ENCODE assay signal across 16 cellular contexts in genomic region chr19:38615007-38615581, GRCh38. TPM values are rescaled to one million over a fixed set of nuclear protein-coding genes. Genes with fewer than 3 reads are reported as not detected.
DNase-seq lines count a peak whose midpoint lies in the region; ATAC-seq, FAIRE-seq and TF ChIP-seq lines count a peak whose summit lies in the region.
"Had no signal": no experiment of that assay in that cellular context is flagged by ENCODE, and none has a peak within 500 bp of the region (broad histone marks: within the 10 kb centered on the region; RNA-seq: fewer than 3 reads in every experiment).

No MANE protein-coding gene starts in this region.

- FAIRE-seq in HepG2 (lab: Jason Lieb, UNC): no peak
- FAIRE-seq: endothelial cell of umbilical vein had no signal

- DNase-seq in HepG2 (ENCODE audit: low spot score) (no peak), right lobe of liver (no peak), T-helper 17 cell (no peak), glutamatergic neuron (no peak), esophagus squamous epithelium (lab: John Stamatoyannopoulos, UW) (no peak)
- DNase-seq: activated CD4-positive, alpha-beta T cell treated with anti-CD3 and anti-CD28 coated beads for 1 hour; DMS53; mesenchymal stem cell; NCI-H1694 treated with DMSO at 0.1 percent for 48 hours; ovary; PC-3 had no signal

- H3K9me3 ChIP-seq in HepG2 (ENCODE audit: low read length): no peaks in the 10 kb centered on the region
- no peaks in the 10 kb centered on the region for H3K9me3 ChIP-seq in right lobe of liver
- H3K9me3 ChIP-seq in T-helper 17 cell (ENCODE audit: control insufficient read depth, low read length, poor library complexity, severe bottlenecking): no peaks in the 10 kb centered on the region
- no peaks in the 10 kb centered on the region for H3K9me3 ChIP-seq in esophagus squamous epithelium
- H3K9me3 ChIP-seq: gastroesophageal sphincter, ovary had no signal

- H3K36me3 ChIP-seq in HepG2 (replicated peaks in 1 of 2; ENCODE audit: control insufficient read depth in 1 of 2, insufficient read depth in 2 of 2, low read length in 2 of 2) (no peaks in the 10 kb centered on the region), right lobe of liver (no peaks in the 10 kb centered on the region), esophagus squamous epithelium (peaks cover 0 to 3% (median 0%) of the 10 kb centered on the region in 3 donors)
- H3K36me3 ChIP-seq: ovary had no signal

- H3K9me3 Mint-ChIP-seq in glutamatergic neuron (ENCODE audit: unreplicated experiment): peaks cover 8% of the 10 kb centered on the region

- TF ChIP-seq EP300 in HepG2 (IDR thresholded peaks at IDR 0.05; ENCODE audit: low read depth in 2 of 2, low read length in 2 of 2): no peak
- TF ChIP-seq EP300 in HepG2 (CRISPR knock-in tag; IDR thresholded peaks at IDR 0.05; ENCODE audit: borderline replicate concordance): no peak

- H3K4me3 ChIP-seq in HepG2 (replicated peaks in 1 of 3; ENCODE audit: insufficient read depth in 1 of 3, low read depth in 2 of 3, low read length in 3 of 3) (no peak overlapping the region), right lobe of liver (no peak overlapping the region), esophagus squamous epithelium (no peak overlapping the region)
- H3K4me3 ChIP-seq: gastroesophageal sphincter, ovary had no signal

- no TSS peak for BruUV-seq in HepG2 (replicated peaks; lab: Mats Ljungman, UMichigan)

- H3K27ac Mint-ChIP-seq in T-helper 17 cell: peak overlapping the region; percentile 99
- H3K27ac Mint-ChIP-seq in glutamatergic neuron (ENCODE audit: unreplicated experiment): no peak overlapping the region

- no peaks in the 10 kb centered on the region; a peak in 2 of 5 replicates for H3K27me3 ChIP-seq in HepG2 (ENCODE audit: control insufficient read depth in 1 of 2, insufficient read depth in 2 of 2, low read length in 2 of 2)
- no peaks in the 10 kb centered on the region for H3K27me3 ChIP-seq in right lobe of liver
- H3K27me3 ChIP-seq in esophagus squamous epithelium: no peaks in the 10 kb centered on the region
- H3K27me3 ChIP-seq: gastroesophageal sphincter, ovary had no signal

- peaks cover 19% of the 10 kb centered on the region for H3K36me3 Mint-ChIP-seq in T-helper 17 cell (ENCODE audit: low read depth)
- H3K36me3 Mint-ChIP-seq in glutamatergic neuron (ENCODE audit: unreplicated experiment): no peaks in the 10 kb centered on the region

- peaks cover 12% of the 10 kb centered on the region for H3K79me2 ChIP-seq in HepG2 (ENCODE audit: insufficient read depth, low read length)

- TF ChIP-seq POLR2A in HepG2 (IDR thresholded peaks at IDR 0.05; ENCODE audit: insufficient read depth in 1 of 2, low read depth in 2 of 2, low read length in 2 of 2) (no peak), right lobe of liver (IDR thresholded peaks at IDR 0.05) (no peak), esophagus squamous epithelium (IDR thresholded peaks at IDR 0.05) (no peak)

- H3K9ac ChIP-seq in HepG2 (ENCODE audit: insufficient read depth, low read depth, low read length): no peak overlapping the region

- H3K4me1 Mint-ChIP-seq in T-helper 17 cell (peaks cover 50% of the 10 kb centered on the region), glutamatergic neuron (ENCODE audit: low read depth, unreplicated experiment) (peaks cover 4% of the 10 kb centered on the region)

- intact Hi-C loops in HepG2 (cut with micrococcal nuclease; ENCODE audit: unreplicated experiment) (no loop called here), right lobe of liver (cut with DNase I) (no loop called here), esophagus squamous epithelium (cut with DNase I) (no loop called here)

- TF ChIP-seq RAD21 in HepG2 (CRISPR knock-in tag; IDR thresholded peaks at IDR 0.05): no peak

- TF ChIP-seq CTCF in HepG2 (CRISPR knock-in tag; IDR thresholded peaks at IDR 0.05) (no peak), right lobe of liver (IDR thresholded peaks at IDR 0.05) (no peak), glutamatergic neuron (IDR thresholded peaks at IDR 0.05; ENCODE audit: partially characterized antibody, unreplicated experiment) (no peak), esophagus squamous epithelium (IDR thresholded peaks at IDR 0.05) (no peak)

- H3K4me1 ChIP-seq in HepG2 (ENCODE audit: insufficient read depth, low read length) (peaks cover 35% of the 10 kb centered on the region), right lobe of liver (peaks cover 0 to 11% (median 3%) of the 10 kb centered on the region in 4 donors), esophagus squamous epithelium (peaks cover 14 to 19% (median 16%) of the 10 kb centered on the region in 3 donors)

- POLR2A ChIA-PET in HepG2 (lab: Yijun Ruan, JAX): interaction anchor here (1.0 kb wide), 1 partner anchor 20 kb away, joined by 4 read pairs; no protein-coding TSS in a partner anchor

- 47% methylated on average over 7 of the region's 7 CpGs for WGBS in HepG2 (ENCODE audit: low lambda C conversion rate)
- 85% methylated on average over 6 of the region's 7 CpGs for WGBS in right lobe of liver (ENCODE audit: insufficient coverage, low coverage, low lambda C conversion rate, missing lambda C conversion rate)
- WGBS in esophagus squamous epithelium, 2 donors: 71 to 75% methylated on average over 7 of the region's 7 CpGs

- H3K27ac ChIP-seq in HepG2 (ENCODE audit: extremely low read length, insufficient read depth, low read length) (no peak overlapping the region), right lobe of liver (no peak overlapping the region), esophagus squamous epithelium (no peak overlapping the region)
- H3K27ac ChIP-seq: gastroesophageal sphincter, ovary had no signal

- CTCF ChIA-PET in HepG2 (lab: Yijun Ruan, JAX; ENCODE audit: low intra/inter-chr PET ratio, low total read pairs): no interaction called here

- in situ Hi-C loops in HepG2 (cut with HindIII; ENCODE audit: extremely low pct_ligation_motif_present, low pct_unique_long_range_greater_than_20kb): no loop called here

- H2AFZ ChIP-seq in HepG2 (ENCODE audit: low read length): no peak overlapping the region

- no peaks in the 10 kb centered on the region for H4K20me1 ChIP-seq in HepG2 (ENCODE audit: insufficient read depth, low read length)

- no peak for ATAC-seq in HepG2
- ATAC-seq in right lobe of liver: no peak
- no peak for ATAC-seq in T-helper 17 cell
- ATAC-seq in HG03039 (IDR thresholded peaks at IDR 0.05; ENCODE audit: unreplicated experiment): no peak
- no peak for ATAC-seq in GM21576 (IDR thresholded peaks at IDR 0.05; ENCODE audit: unreplicated experiment)
- ATAC-seq in HG03342 (IDR thresholded peaks at IDR 0.05; ENCODE audit: unreplicated experiment): no peak
- ATAC-seq: gastroesophageal sphincter, PC-3 had no signal

- no peaks in the 10 kb centered on the region for H3K27me3 Mint-ChIP-seq in T-helper 17 cell
- peaks cover 11% of the 10 kb centered on the region for H3K27me3 Mint-ChIP-seq in glutamatergic neuron (ENCODE audit: unreplicated experiment)

- H3K4me2 ChIP-seq in HepG2 (ENCODE audit: low read depth, low read length): peak overlapping the region; percentile 3; the same call in 1 of the 2 replicates

- H3K4me3 Mint-ChIP-seq in T-helper 17 cell (peak overlapping the region; percentile 87), glutamatergic neuron (ENCODE audit: unreplicated experiment) (peak overlapping the region; percentile 45)

RNA-seq across cellular contexts. Expression of gene MAP4K1, which starts 2.7 kb away (rescaled TPM):
- total RNA-seq in HepG2 (2016; rRNA removed; fragmentation: Illumina TruSeq; extraction: Trizol): 0.89 TPM in 1 of 2 replicates, not detected in the other
- total RNA-seq in HepG2 (2016; cell fraction: cytosol; rRNA removed; fragmentation: Illumina TruSeq; extraction: Trizol; ENCODE audit: low read depth): not detected in 2 replicates
- 0.39 and 0.41 TPM in 2 replicates for total RNA-seq in HepG2 (2016; cell fraction: insoluble cytoplasmic fraction; rRNA removed; fragmentation: Illumina TruSeq; extraction: Trizol)
- 0.19 and 0.62 TPM in 2 replicates for total RNA-seq in HepG2 (2016; cell fraction: membrane; rRNA removed; fragmentation: Illumina TruSeq; extraction: Trizol)
- 0.60 TPM in 1 of 2 replicates, not detected in the other for total RNA-seq in HepG2 (2016; cell fraction: nucleus; rRNA removed; fragmentation: Illumina TruSeq; extraction: Trizol)
- polyA plus RNA-seq in HepG2 (2011; rRNA removed): 0.24 and 0.35 TPM in 2 replicates
- polyA plus RNA-seq in HepG2 (2011; cell fraction: cytosol; rRNA removed): 0.05 and 0.31 TPM in 2 replicates
- 2.1 and 2.6 TPM in 2 replicates for polyA plus RNA-seq in HepG2 (2011; cell fraction: nucleus; rRNA removed)
- 0.44 and 0.64 TPM in 2 replicates for polyA plus RNA-seq in HepG2 (2012)
- polyA plus RNA-seq in HepG2 (2016; cell fraction: cytosol; fragmentation: Illumina TruSeq; extraction: Trizol; ENCODE audit: low read depth): not detected in 2 replicates
- polyA plus RNA-seq in HepG2 (2016; cell fraction: insoluble cytoplasmic fraction; fragmentation: Illumina TruSeq; extraction: Trizol; ENCODE audit: low read depth): 0.52 TPM in 1 of 2 replicates, not detected in the other
- polyA plus RNA-seq in HepG2 (2016; cell fraction: membrane; fragmentation: Illumina TruSeq; extraction: Trizol; ENCODE audit: low read depth): not detected in 2 replicates
- polyA plus RNA-seq in HepG2 (2016; cell fraction: nucleus; fragmentation: Illumina TruSeq; extraction: Trizol; ENCODE audit: insufficient read depth, low read depth): 1.4 and 3.1 TPM in 2 replicates
- polyA minus RNA-seq in HepG2 (2011; rRNA and poly(A)+ RNA removed; ENCODE audit: low replicate concordance): 0.91 TPM in 1 of 2 replicates, not detected in the other
- polyA minus RNA-seq in HepG2 (2011; cell fraction: cytosol; rRNA and poly(A)+ RNA removed): not detected in 2 replicates
- not detected in 2 replicates for polyA minus RNA-seq in HepG2 (2011; cell fraction: nucleus; rRNA and poly(A)+ RNA removed)
- 1 to 10 TPM in 5 of 6 experiments, under 1 TPM in 1; 0.93 to 3.1 (median 2.0) TPM for total RNA-seq in right lobe of liver
- total RNA-seq in T-helper 17 cell: 100 to 1,000 TPM; 298 to 351 TPM
- total RNA-seq in glutamatergic neuron (ENCODE audit: unreplicated experiment): 6.3 TPM
- 1 to 10 TPM; 1.5 to 4.2 (median 2.7) TPM for total RNA-seq in esophagus squamous epithelium

RNA-seq across cellular contexts. Expression of gene EIF3K, which starts 3.9 kb away (rescaled TPM):
- 258 and 351 TPM in 2 replicates for total RNA-seq in HepG2 (2016; rRNA removed; fragmentation: Illumina TruSeq; extraction: Trizol)
- 100 and 104 TPM in 2 replicates for total RNA-seq in HepG2 (2016; cell fraction: cytosol; rRNA removed; fragmentation: Illumina TruSeq; extraction: Trizol; ENCODE audit: low read depth)
- 260 and 364 TPM in 2 replicates for total RNA-seq in HepG2 (2016; cell fraction: insoluble cytoplasmic fraction; rRNA removed; fragmentation: Illumina TruSeq; extraction: Trizol)
- total RNA-seq in HepG2 (2016; cell fraction: membrane; rRNA removed; fragmentation: Illumina TruSeq; extraction: Trizol): 174 and 175 TPM in 2 replicates
- 92.4 TPM in 2 replicates for total RNA-seq in HepG2 (2016; cell fraction: nucleus; rRNA removed; fragmentation: Illumina TruSeq; extraction: Trizol)
- 179 and 230 TPM in 2 replicates for polyA plus RNA-seq in HepG2 (2011; rRNA removed)
- polyA plus RNA-seq in HepG2 (2011; cell fraction: cytosol; rRNA removed): 271 and 427 TPM in 2 replicates
- polyA plus RNA-seq in HepG2 (2011; cell fraction: nucleus; rRNA removed): 210 and 224 TPM in 2 replicates
- polyA plus RNA-seq in HepG2 (2012): 171 and 172 TPM in 2 replicates
- polyA plus RNA-seq in HepG2 (2016; cell fraction: cytosol; fragmentation: Illumina TruSeq; extraction: Trizol; ENCODE audit: low read depth): 106 and 109 TPM in 2 replicates
- polyA plus RNA-seq in HepG2 (2016; cell fraction: insoluble cytoplasmic fraction; fragmentation: Illumina TruSeq; extraction: Trizol; ENCODE audit: low read depth): 349 and 386 TPM in 2 replicates
- 161 and 168 TPM in 2 replicates for polyA plus RNA-seq in HepG2 (2016; cell fraction: membrane; fragmentation: Illumina TruSeq; extraction: Trizol; ENCODE audit: low read depth)
- polyA plus RNA-seq in HepG2 (2016; cell fraction: nucleus; fragmentation: Illumina TruSeq; extraction: Trizol; ENCODE audit: insufficient read depth, low read depth): 163 and 169 TPM in 2 replicates
- polyA minus RNA-seq in HepG2 (2011; rRNA and poly(A)+ RNA removed; ENCODE audit: low replicate concordance): 199 and 296 TPM in 2 replicates
- 94.6 and 127 TPM in 2 replicates for polyA minus RNA-seq in HepG2 (2011; cell fraction: cytosol; rRNA and poly(A)+ RNA removed)
- polyA minus RNA-seq in HepG2 (2011; cell fraction: nucleus; rRNA and poly(A)+ RNA removed): 43.4 and 51.5 TPM in 2 replicates
- 100 to 1,000 TPM in 4 of 6 experiments, 10 to 100 TPM in 2; 86.3 to 305 (median 116) TPM for total RNA-seq in right lobe of liver
- 100 to 1,000 TPM; 282 to 320 TPM for total RNA-seq in T-helper 17 cell
- 247 TPM for total RNA-seq in glutamatergic neuron (ENCODE audit: unreplicated experiment)
- total RNA-seq in esophagus squamous epithelium: 100 to 1,000 TPM; 437 to 578 (median 516) TPM

RNA-seq across cellular contexts. Expression of gene ACTN4, which starts 32.4 kb away (rescaled TPM):
- total RNA-seq in HepG2 (2016; rRNA removed; fragmentation: Illumina TruSeq; extraction: Trizol) (167 and 192 TPM in 2 replicates), right lobe of liver (100 to 1,000 TPM; 142 to 306 (median 201) TPM), T-helper 17 cell (100 to 1,000 TPM; 201 to 205 TPM), glutamatergic neuron (ENCODE audit: unreplicated experiment) (975 TPM), esophagus squamous epithelium (100 to 1,000 TPM; 302 to 705 (median 414) TPM)
- 13.8 and 15.0 TPM in 2 replicates for total RNA-seq in HepG2 (2016; cell fraction: cytosol; rRNA removed; fragmentation: Illumina TruSeq; extraction: Trizol; ENCODE audit: low read depth)
- 122 and 176 TPM in 2 replicates for total RNA-seq in HepG2 (2016; cell fraction: insoluble cytoplasmic fraction; rRNA removed; fragmentation: Illumina TruSeq; extraction: Trizol)
- 28.6 and 34.1 TPM in 2 replicates for total RNA-seq in HepG2 (2016; cell fraction: membrane; rRNA removed; fragmentation: Illumina TruSeq; extraction: Trizol)
- 148 and 165 TPM in 2 replicates for total RNA-seq in HepG2 (2016; cell fraction: nucleus; rRNA removed; fragmentation: Illumina TruSeq; extraction: Trizol)
- 171 and 223 TPM in 2 replicates for polyA plus RNA-seq in HepG2 (2011; rRNA removed)
- polyA plus RNA-seq in HepG2 (2011; cell fraction: cytosol; rRNA removed): 82.2 and 91.7 TPM in 2 replicates
- 437 and 620 TPM in 2 replicates for polyA plus RNA-seq in HepG2 (2011; cell fraction: nucleus; rRNA removed)
- polyA plus RNA-seq in HepG2 (2012): 222 and 260 TPM in 2 replicates
- 5.8 and 8.5 TPM in 2 replicates for polyA plus RNA-seq in HepG2 (2016; cell fraction: cytosol; fragmentation: Illumina TruSeq; extraction: Trizol; ENCODE audit: low read depth)
- polyA plus RNA-seq in HepG2 (2016; cell fraction: insoluble cytoplasmic fraction; fragmentation: Illumina TruSeq; extraction: Trizol; ENCODE audit: low read depth): 192 and 256 TPM in 2 replicates
- polyA plus RNA-seq in HepG2 (2016; cell fraction: membrane; fragmentation: Illumina TruSeq; extraction: Trizol; ENCODE audit: low read depth): 20.9 and 27.6 TPM in 2 replicates
- polyA plus RNA-seq in HepG2 (2016; cell fraction: nucleus; fragmentation: Illumina TruSeq; extraction: Trizol; ENCODE audit: insufficient read depth, low read depth): 435 and 441 TPM in 2 replicates
- polyA minus RNA-seq in HepG2 (2011; rRNA and poly(A)+ RNA removed; ENCODE audit: low replicate concordance): 172 and 192 TPM in 2 replicates
- polyA minus RNA-seq in HepG2 (2011; cell fraction: cytosol; rRNA and poly(A)+ RNA removed): 86.2 and 95.5 TPM in 2 replicates
- polyA minus RNA-seq in HepG2 (2011; cell fraction: nucleus; rRNA and poly(A)+ RNA removed): 73.1 and 75.2 TPM in 2 replicates

Comparison
In these comparisons a context has a peak if more than half of its experiments do, and no peak if none do; other contexts are left out.
1. RNA of gene MAP4K1, which starts 2.7 kb away (total RNA-seq): 298 to 351 TPM in T-helper 17 cell; 6.3 TPM in glutamatergic neuron (single experiment), 1.5 to 4.2 TPM in esophagus squamous epithelium, 0.93 to 3.1 TPM in right lobe of liver and 0.19 to 0.89 TPM in HepG2; every median in the first group is over 10 times any median in the second.